Comparison of ENCODE assay signal across 8 cellular contexts in genomic region chr6:122944936-122945335, GRCh38. TPM values are rescaled to one million over a fixed set of nuclear protein-coding genes. Genes with fewer than 3 reads are reported as not detected.
"Had no signal": no experiment of that assay in that cellular context is flagged by ENCODE, and none has a peak within 500 bp of the region (broad histone marks: within the 10 kb centered on the region; RNA-seq: fewer than 3 reads in every experiment).

No MANE protein-coding gene starts in this region.

RNA-seq across cellular contexts. Expression of gene CLVS2, which starts 51.1 kb away (rescaled TPM):
- total RNA-seq: OCI-LY7, PC-3, PC-9, Right ventricle myocardium inferior, RPMI7951, SJCRH30, SJSA1, SK-MEL-5 had no signal
